In the genomic region with DNA sequence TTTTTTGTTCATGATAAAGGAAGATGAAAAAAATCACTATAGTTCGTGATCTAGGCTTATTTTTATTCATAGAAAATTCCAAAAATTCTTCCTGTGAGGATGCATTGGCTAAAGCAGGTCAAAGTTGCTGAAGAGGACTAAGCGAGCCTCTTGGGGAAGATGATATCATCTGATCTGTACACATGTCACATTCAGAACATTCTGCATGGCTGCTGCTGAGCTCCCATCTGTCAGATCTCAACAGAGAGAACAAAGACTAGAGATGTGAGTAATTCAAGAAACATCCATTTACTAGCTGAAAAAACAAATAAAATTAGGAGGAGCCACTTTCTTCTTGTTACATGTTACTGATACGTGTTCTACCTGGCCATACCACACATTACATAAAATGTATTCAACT, we compare ENCODE assay signal across 18 cellular contexts.
DNase-seq lines count a peak whose midpoint lies in the region; ATAC-seq, FAIRE-seq and TF ChIP-seq lines count a peak whose summit lies in the region.
"Had no signal": no experiment of that assay in that cellular context is flagged by ENCODE, and none has a peak within 500 bp of the region (broad histone marks: within the 10 kb centered on the region; RNA-seq: fewer than 3 reads in every experiment).

No MANE protein-coding gene starts in this region.

- no peak overlapping the region for H3K27ac ChIP-seq in mesendoderm (ENCODE audit: low read depth, low read length)
- H3K27ac ChIP-seq: HL-60, skin epidermis had no signal

- H2BK15ac ChIP-seq in mesendoderm (replicated peaks; ENCODE audit: low read depth), result no peak overlapping the region

- no peak overlapping the region for H3K4me2 ChIP-seq in mesendoderm (ENCODE audit: low read length)

- H4K8ac ChIP-seq in mesendoderm (ENCODE audit: low read depth, low read length), result no peak overlapping the region

- H4K5ac ChIP-seq in mesendoderm (ENCODE audit: low read length), result no peak overlapping the region

- H3K27me3 ChIP-seq in bronchial epithelial cell (ENCODE audit: control insufficient read depth, insufficient read depth, low read length) (no peaks in the 10 kb centered on the region), mesendoderm (ENCODE audit: insufficient read depth, low read length, poor library complexity) (no peaks in the 10 kb centered on the region)

- peak; percentile 3 for DNase-seq in Daoy (ENCODE audit: low read depth)
- peak; percentile 18 to 77 for DNase-seq in NCI-H446 (lab: John Stamatoyannopoulos, UW)
- DNase-seq in bronchial epithelial cell (ENCODE audit: low read depth), result peak; percentile 15
- DNase-seq in mesendoderm, result peak; percentile 20
- no peak for DNase-seq in left cardiac atrium
- no peak for DNase-seq in T-cell
- no peak for DNase-seq in nucleus accumbens (lab: John Stamatoyannopoulos, UW)
- DNase-seq: activated CD4-positive, alpha-beta T cell treated with anti-CD3 and anti-CD28 coated beads, Interleukin-2, amount 50 U/mL, for 48 hours; effector CD8-positive, alpha-beta T cell; foreskin melanocyte; SIG-M5; stimulated activated naive B cell treated with anti-CD40 and anti-IgM and Interleukin-4, amounts not matched to agents 10 μg/mL and 1 μg/mL and 100 μg/mL, for 72 hours had no signal

- H3K79me1 ChIP-seq in mesendoderm (ENCODE audit: low read length), result no peaks in the 10 kb centered on the region

- CTCF ChIA-PET in T-cell (lab: Charles Lee), result no interaction called here

- intact Hi-C loops in left cardiac atrium (cut with DNase I), result no loop called here

- POLR2A ChIA-PET in T-cell (lab: Charles Lee), result no interaction called here

- no peak overlapping the region for H2BK120ac ChIP-seq in mesendoderm (ENCODE audit: low read depth, low read length)

- H3K36me3 Mint-ChIP-seq in T-cell, result no peaks in the 10 kb centered on the region
- H3K36me3 Mint-ChIP-seq: mesothelial cell of epicardium; stimulated activated naive B cell treated with anti-CD40 and anti-IgM and Interleukin-4, amounts not matched to agents 10 μg/mL and 1 μg/mL and 100 μg/mL, for 72 hours; type B pancreatic cell had no signal

- H3K18ac ChIP-seq in mesendoderm (ENCODE audit: low read length), result no peak overlapping the region

- no peaks in the 10 kb centered on the region for H3K4me1 Mint-ChIP-seq in T-cell
- H3K4me1 Mint-ChIP-seq: stimulated activated naive B cell treated with anti-CD40 and anti-IgM and Interleukin-4, amounts not matched to agents 10 μg/mL and 1 μg/mL and 100 μg/mL, for 72 hours had no signal

- no peak for FAIRE-seq in bronchial epithelial cell (lab: Jason Lieb, UNC)
- FAIRE-seq: D721Med had no signal

- TF ChIP-seq CTCF in bronchial epithelial cell (IDR thresholded peaks at IDR 0.05; ENCODE audit: insufficient read depth, low read length, severe bottlenecking), result no peak

- ATAC-seq in left cardiac atrium (no peak), T-cell (replicated peaks in 1 of 4) (no peak), HG03280 (IDR thresholded peaks at IDR 0.05; ENCODE audit: unreplicated experiment) (no peak)
- ATAC-seq: stimulated activated naive B cell treated with anti-CD40 and anti-IgM and Interleukin-4, amounts not matched to agents 10 μg/mL and 1 μg/mL and 100 μg/mL, for 72 hours had no signal

- H3K9ac ChIP-seq in mesendoderm (ENCODE audit: low read length), result no peak overlapping the region

- no peak overlapping the region for H3K23ac ChIP-seq in mesendoderm (ENCODE audit: low read length)

- no peak overlapping the region for H3K27ac Mint-ChIP-seq in T-cell
- H3K27ac Mint-ChIP-seq: mesothelial cell of epicardium; stimulated activated naive B cell treated with anti-CD40 and anti-IgM and Interleukin-4, amounts not matched to agents 10 μg/mL and 1 μg/mL and 100 μg/mL, for 72 hours; type B pancreatic cell had no signal

- no peak overlapping the region for H3K4ac ChIP-seq in mesendoderm (ENCODE audit: low read depth, low read length)

- H3K4me1 ChIP-seq in mesendoderm (ENCODE audit: control insufficient read depth, low read depth, low read length), result no peaks in the 10 kb centered on the region

- H2AK5ac ChIP-seq in mesendoderm (ENCODE audit: low read length), result no peak overlapping the region

- WGBS in mesendoderm (ENCODE audit: extremely low coverage, insufficient coverage, low lambda C conversion rate), result no CpG with 5 or more reads among the region's 3 CpGs

- H2BK5ac ChIP-seq in mesendoderm (ENCODE audit: low read length), result no peak overlapping the region

- H3K27me3 Mint-ChIP-seq in T-cell, result no peaks in the 10 kb centered on the region
- H3K27me3 Mint-ChIP-seq: stimulated activated naive B cell treated with anti-CD40 and anti-IgM and Interleukin-4, amounts not matched to agents 10 μg/mL and 1 μg/mL and 100 μg/mL, for 72 hours; type B pancreatic cell had no signal

- H3K4me3 ChIP-seq in bronchial epithelial cell (ENCODE audit: low read depth, low read length), result no peak overlapping the region
- H3K4me3 ChIP-seq in mesendoderm (ENCODE audit: low read length), result no peak overlapping the region
- H3K4me3 ChIP-seq: skin epidermis had no signal

- peaks cover 2 to 5% (median 4%) of the 10 kb centered on the region in 3 donors for H3K9me3 Mint-ChIP-seq in T-cell
- H3K9me3 Mint-ChIP-seq: mesothelial cell of epicardium, type B pancreatic cell had no signal

- H3K36me3 ChIP-seq in bronchial epithelial cell (ENCODE audit: control insufficient read depth, insufficient read depth, low read length) (no peaks in the 10 kb centered on the region), mesendoderm (ENCODE audit: control insufficient read depth, insufficient read depth, low read length) (no peaks in the 10 kb centered on the region)

- no peaks in the 10 kb centered on the region for H3K79me2 ChIP-seq in mesendoderm (ENCODE audit: control insufficient read depth, insufficient read depth, low read length)

- H3K56ac ChIP-seq in mesendoderm (ENCODE audit: low read length), result no peak overlapping the region

- H3K4me3 Mint-ChIP-seq in T-cell, result no peak overlapping the region
- H3K4me3 Mint-ChIP-seq: mesothelial cell of epicardium; stimulated activated naive B cell treated with anti-CD40 and anti-IgM and Interleukin-4, amounts not matched to agents 10 μg/mL and 1 μg/mL and 100 μg/mL, for 72 hours; type B pancreatic cell had no signal

Comparison
In these comparisons a context has a peak if more than half of its experiments do, and no peak if none do; other contexts are left out.
1. DNase-seq: peak in Daoy (single experiment), NCI-H446 (2 of 2), bronchial epithelial cell (single experiment) and mesendoderm (single experiment); none in left cardiac atrium (single experiment), T-cell (0 of 34) and nucleus accumbens (0 of 56).